8 cellular contexts compared by ENCODE assay signal in the genomic region with DNA sequence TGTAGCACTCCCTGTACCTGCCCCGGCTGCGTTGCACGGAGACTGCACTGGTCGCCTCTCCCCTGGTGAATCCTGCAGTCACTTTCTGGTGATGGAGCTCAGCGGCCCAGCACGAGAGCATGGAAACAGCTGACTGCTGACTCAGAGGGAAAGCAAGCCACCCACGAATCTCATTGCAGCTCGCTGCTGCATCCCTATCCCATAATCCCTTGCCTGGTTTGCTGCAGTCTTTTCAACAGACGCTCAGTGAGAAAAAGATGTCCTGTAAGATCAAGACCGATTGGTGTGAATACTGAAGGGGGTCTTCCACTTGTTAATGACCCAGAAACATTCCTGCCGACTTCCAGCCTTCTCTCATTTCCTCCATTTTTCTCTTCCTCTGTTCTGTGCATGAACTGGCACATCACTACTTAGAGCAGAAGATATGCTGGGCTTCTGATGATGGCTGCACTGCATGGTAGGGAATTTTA. TPM values are rescaled to one million over a fixed set of nuclear protein-coding genes. Genes with fewer than 3 reads are reported as not detected.
DNase-seq lines count a peak whose midpoint lies in the region; ATAC-seq, FAIRE-seq and TF ChIP-seq lines count a peak whose summit lies in the region.

No MANE protein-coding gene starts in this region.

- peak overlapping the region; percentile 65 for H3K4me3 ChIP-seq in OCI-LY3 (ENCODE audit: low read length)
- H3K4me3 ChIP-seq in choroid plexus epithelial cell (ENCODE audit: low read depth, low read length), result peak overlapping the region; percentile 43
- peak overlapping the region; percentile 27 for H3K4me3 ChIP-seq in mesodermal cell (ENCODE audit: extremely low read depth, insufficient read depth, low read length, poor library complexity, severe bottlenecking)

- TF ChIP-seq CTCF in OCI-LY3 (IDR thresholded peaks at IDR 0.05; ENCODE audit: low read depth, low read length) (no peak), choroid plexus epithelial cell (conservative IDR thresholded peaks at IDR 0.05; ENCODE audit: low read depth, low read length) (no peak)

- peaks cover 10% of the 10 kb centered on the region for H3K79me2 ChIP-seq in OCI-LY3 (ENCODE audit: low read length)

- peak; percentile 40 for DNase-seq in DMS153 (lab: John Stamatoyannopoulos, UW)
- peak; percentile 80 for DNase-seq in choroid plexus epithelial cell (ENCODE audit: low read depth)
- DNase-seq in urothelium cell line (ENCODE audit: low spot score), result peak; percentile 68
- no peak for DNase-seq in GF-D8 (lab: John Stamatoyannopoulos, UW)
- no peak for DNase-seq in GM03348 (ENCODE audit: low spot score)

- no peak for FAIRE-seq in urothelium cell line (lab: Jason Lieb, UNC)

- 1 to 9% methylated on average over 4 to 7 of the region's 11 CpGs for WGBS in mesodermal cell (ENCODE audit: insufficient coverage in 2 of 2), 2 experiments

- ATAC-seq in GM21786 (IDR thresholded peaks at IDR 0.05; ENCODE audit: unreplicated experiment), result peak; percentile 50

- H3K9me3 ChIP-seq in OCI-LY3 (ENCODE audit: insufficient read depth, low read length) (peaks cover 9% of the 10 kb centered on the region), mesodermal cell (ENCODE audit: control insufficient read depth, low read length) (peaks cover 8% of the 10 kb centered on the region)

- peaks cover 31% of the 10 kb centered on the region for H4K20me1 ChIP-seq in OCI-LY3 (ENCODE audit: insufficient read depth, low read length)

- H3K36me3 ChIP-seq in OCI-LY3 (replicated peaks; ENCODE audit: low read depth, low read length), result peaks cover 9% of the 10 kb centered on the region
- H3K36me3 ChIP-seq in mesodermal cell (ENCODE audit: control insufficient read depth, insufficient read depth, low read length), result no peaks in the 10 kb centered on the region

- no peak overlapping the region for H3K9ac ChIP-seq in OCI-LY3 (ENCODE audit: low read length)

- H2AFZ ChIP-seq in OCI-LY3 (ENCODE audit: low read depth, low read length), result no peak overlapping the region

- H3K27ac ChIP-seq in OCI-LY3 (ENCODE audit: low read length) (no peak overlapping the region), mesodermal cell (ENCODE audit: low read depth, low read length, severe bottlenecking) (peak overlapping the region; percentile 83)

- H3K4me2 ChIP-seq in OCI-LY3 (ENCODE audit: low read length), result peak overlapping the region; percentile 87

- 0 out of 2 replicates have a peak, but pooled peaks cover 3% of the 10 kb centered on the region for H3K27me3 ChIP-seq in OCI-LY3 (ENCODE audit: low read depth, low read length)

- H3K4me1 ChIP-seq in OCI-LY3 (ENCODE audit: low read length) (peaks cover 26% of the 10 kb centered on the region), mesodermal cell (ENCODE audit: control insufficient read depth, insufficient read depth, low read length, poor library complexity, severe bottlenecking) (peaks cover 7% of the 10 kb centered on the region)

RNA-seq across cellular contexts. Expression of a gene that starts 52.9 kb away (rescaled TPM):
- polyA plus RNA-seq in mesodermal cell (2013, experiment 1 of 2), result 24.0 TPM
- polyA plus RNA-seq in mesodermal cell (2013, experiment 2 of 2), result 22.8 TPM

Comparison
In these comparisons a context has a peak if more than half of its experiments do, and no peak if none do; other contexts are left out.
1. DNase-seq: peak in DMS153 (single experiment), choroid plexus epithelial cell (single experiment) and urothelium cell line (single experiment); none in GF-D8 (single experiment) and GM03348 (single experiment).
2. Peak in every context shown above with its lines, with median percentiles within 50 percentile points of each other: H3K4me3 ChIP-seq.